8 cellular contexts compared by ENCODE assay signal in the genomic region with DNA sequence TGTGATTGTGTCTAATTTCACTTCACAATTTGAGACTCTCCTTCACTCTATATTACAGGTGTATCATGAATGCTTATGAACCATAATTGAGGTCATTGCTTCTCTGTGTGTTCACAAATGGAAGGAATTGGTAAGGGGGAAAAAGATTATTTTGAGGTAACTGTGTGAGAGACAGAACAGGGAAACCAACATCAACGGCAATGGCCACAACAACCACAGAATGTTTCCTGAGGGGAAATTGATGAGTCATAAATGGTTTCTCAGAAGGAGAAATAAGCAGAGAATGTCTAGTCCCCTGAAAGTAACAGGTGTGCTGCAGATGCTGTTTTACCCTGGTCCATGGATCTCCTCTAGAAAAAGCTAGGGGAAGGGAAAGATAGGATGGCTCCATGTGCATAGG.
A peak's percentile ranks its signal among the peaks of the same experiment; 100 is the strongest.
DNase-seq lines count a peak whose midpoint lies in the region; ATAC-seq and FAIRE-seq lines count a peak whose summit lies in the region.

No MANE protein-coding gene starts in this region.

- no peak overlapping the region for H3K18ac ChIP-seq in mesendoderm (ENCODE audit: low read length)

- H3K36me3 Mint-ChIP-seq in T-helper 1 cell treated with Interleukin-12 subunit alpha and Interleukin-12 subunit beta and Interleukin-4 antibody, amounts not matched to agents 30 μg/mL and 1 μg/mL, for 36 hours (ENCODE audit: low read depth) = peaks cover 5% of the 10 kb centered on the region

- no peak overlapping the region for H3K23ac ChIP-seq in mesendoderm (ENCODE audit: low read length)

- H3K9me3 Mint-ChIP-seq in T-helper 1 cell treated with Interleukin-12 subunit alpha and Interleukin-12 subunit beta and Interleukin-4 antibody, amounts not matched to agents 30 μg/mL and 1 μg/mL, for 36 hours = peaks cover 5% of the 10 kb centered on the region

- H3K4ac ChIP-seq in mesendoderm (ENCODE audit: low read depth, low read length) = no peak overlapping the region

- H4K8ac ChIP-seq in mesendoderm (ENCODE audit: low read depth, low read length) = no peak overlapping the region

- H2AK5ac ChIP-seq in mesendoderm (ENCODE audit: low read length) = no peak overlapping the region

- H4K20me1 ChIP-seq in BLaER1 = no peaks in the 10 kb centered on the region

- H3K27ac Mint-ChIP-seq in T-helper 1 cell treated with Interleukin-12 subunit alpha and Interleukin-12 subunit beta and Interleukin-4 antibody, amounts not matched to agents 30 μg/mL and 1 μg/mL, for 36 hours = peak overlapping the region; percentile 47

- H3K4me2 ChIP-seq in BLaER1 = peak overlapping the region; percentile 53
- no peak overlapping the region for H3K4me2 ChIP-seq in mesendoderm (ENCODE audit: low read length)

- no CpG with 5 or more reads among the region's 1 CpG for WGBS in mesendoderm (ENCODE audit: extremely low coverage, insufficient coverage, low lambda C conversion rate)

- H2BK120ac ChIP-seq in mesendoderm (ENCODE audit: low read depth, low read length) = no peak overlapping the region

- H3K79me2 ChIP-seq in mesendoderm (ENCODE audit: control insufficient read depth, insufficient read depth, low read length) = no peaks in the 10 kb centered on the region

- H3K27me3 Mint-ChIP-seq in T-helper 1 cell treated with Interleukin-12 subunit alpha and Interleukin-12 subunit beta and Interleukin-4 antibody, amounts not matched to agents 30 μg/mL and 1 μg/mL, for 36 hours (ENCODE audit: low read depth) = peaks cover 71% of the 10 kb centered on the region

- H3K9me3 ChIP-seq in BLaER1 = 0 out of 2 replicates have a peak, but pooled peaks cover 5% of the 10 kb centered on the region

- no peak overlapping the region for H2BK5ac ChIP-seq in mesendoderm (ENCODE audit: low read length)

- peaks cover 17% of the 10 kb centered on the region for H3K4me1 ChIP-seq in BLaER1
- no peaks in the 10 kb centered on the region for H3K4me1 ChIP-seq in mesendoderm (ENCODE audit: control insufficient read depth, low read depth, low read length)

- peaks cover 25% of the 10 kb centered on the region for H3K4me1 Mint-ChIP-seq in T-helper 1 cell treated with Interleukin-12 subunit alpha and Interleukin-12 subunit beta and Interleukin-4 antibody, amounts not matched to agents 30 μg/mL and 1 μg/mL, for 36 hours (ENCODE audit: low read depth)

- no peak overlapping the region for H3K27ac ChIP-seq in BLaER1
- H3K27ac ChIP-seq in mesendoderm (ENCODE audit: low read depth, low read length) = no peak overlapping the region

- H3K27me3 ChIP-seq in BLaER1 (peaks cover 30% of the 10 kb centered on the region), mesendoderm (ENCODE audit: insufficient read depth, low read length, poor library complexity) (no peaks in the 10 kb centered on the region)

- peak; percentile 86 for ATAC-seq in HG03025 (IDR thresholded peaks at IDR 0.05; ENCODE audit: low FRiP score, unreplicated experiment)

- peak overlapping the region; percentile 43 for H3K4me3 Mint-ChIP-seq in T-helper 1 cell treated with Interleukin-12 subunit alpha and Interleukin-12 subunit beta and Interleukin-4 antibody, amounts not matched to agents 30 μg/mL and 1 μg/mL, for 36 hours

- H2BK15ac ChIP-seq in mesendoderm (replicated peaks; ENCODE audit: low read depth) = no peak overlapping the region

- H3K56ac ChIP-seq in mesendoderm (ENCODE audit: low read length) = no peak overlapping the region

- H3K9ac ChIP-seq in BLaER1 (no peak overlapping the region), mesendoderm (ENCODE audit: low read length) (no peak overlapping the region)

- no peaks in the 10 kb centered on the region for H3K79me1 ChIP-seq in mesendoderm (ENCODE audit: low read length)

- no peak overlapping the region for H3K4me3 ChIP-seq in BLaER1
- no peak overlapping the region for H3K4me3 ChIP-seq in mesendoderm (ENCODE audit: low read length)

- H4K5ac ChIP-seq in mesendoderm (ENCODE audit: low read length) = no peak overlapping the region

- H3K36me3 ChIP-seq in BLaER1 = no peaks in the 10 kb centered on the region
- no peaks in the 10 kb centered on the region for H3K36me3 ChIP-seq in mesendoderm (ENCODE audit: control insufficient read depth, insufficient read depth, low read length)

- peak; percentile 97 for FAIRE-seq in GM19239 (lab: Jason Lieb, UNC)

- DNase-seq in GM19239 (ENCODE audit: insufficient read length, low spot score) (peak; percentile 3), cerebellum (ENCODE audit: low spot score) (no peak), mesendoderm (no peak), ecto neural progenitor cell (ENCODE audit: low spot score) (no peak), DMS79 treated with DMSO at 0.1 percent for 48 hours (lab: John Stamatoyannopoulos, UW) (no peak)
